29 cellular contexts compared by ENCODE assay signal in genomic region chr5:39560730-39561129, GRCh38.
"Had no signal": no experiment of that assay in that cellular context is flagged by ENCODE, and none has a peak within 500 bp of the region (broad histone marks: within the 10 kb centered on the region; RNA-seq: fewer than 3 reads in every experiment).

No MANE protein-coding gene starts in this region.

- H3K9me3 ChIP-seq: ascending aorta had no signal

- H3K27me3 ChIP-seq: ascending aorta, cardiac muscle cell had no signal

- H3K4me3 ChIP-seq: ascending aorta, cardiac muscle cell had no signal

- ATAC-seq: activated CD4-positive, alpha-beta T cell treated with anti-CD3 and anti-CD28 coated beads for 36 hours; activated CD8-positive, alpha-beta memory T cell treated with anti-CD3 and anti-CD28 coated beads, Interleukin-2, amount 10 ng/mL, durations not matched to agents 7 days and 5 days; activated CD8-positive, alpha-beta T cell treated with anti-CD3 and anti-CD28 coated beads, Interleukin-2, amount 10 ng/mL, durations not matched to agents 7 days and 5 days; activated naive CD8-positive, alpha-beta T cell treated with anti-CD3 and anti-CD28 coated beads, Interleukin-2, amount 50 U/mL, for 24 hours had no signal

- H3K36me3 ChIP-seq: ascending aorta, cardiac muscle cell had no signal

- FAIRE-seq: bronchial epithelial cell had no signal

- H3K4me1 ChIP-seq: ascending aorta had no signal

- DNase-seq: activated B cell treated with CpG ODN at 0.5 μM for 24 hours; activated CD4-positive, alpha-beta memory T cell treated with anti-CD3 and anti-CD28 coated beads, Interleukin-2, amount 10 ng/mL, durations not matched to agents 7 days and 5 days; activated CD4-positive, alpha-beta T cell treated with anti-CD3 and anti-CD28 coated beads for 1 hour; activated CD4-positive, alpha-beta T cell treated with anti-CD3 and anti-CD28 coated beads for 36 hours; activated CD4-positive, alpha-beta T cell treated with anti-CD3 and anti-CD28 coated beads for 48 hours; activated CD4-positive, alpha-beta T cell treated with anti-CD3 and anti-CD28 coated beads, Interleukin-2, amount 10 ng/mL, durations not matched to agents 7 days and 5 days; activated CD4-positive, alpha-beta T cell treated with anti-CD3 and anti-CD28 coated beads, Interleukin-2, amount 50 U/mL, for 48 hours; activated CD8-positive, alpha-beta memory T cell treated with anti-CD3 and anti-CD28 coated beads for 24 hours; activated CD8-positive, alpha-beta memory T cell treated with anti-CD3 and anti-CD28 coated beads, Interleukin-2, amount 10 ng/mL, durations not matched to agents 7 days and 5 days; activated CD8-positive, alpha-beta memory T cell treated with anti-CD3 and anti-CD28 coated beads, Interleukin-2, amount 50 U/mL, for 48 hours; activated CD8-positive, alpha-beta T cell treated with anti-CD3 and anti-CD28 coated beads, Interleukin-2, amount 10 ng/mL, durations not matched to agents 7 days and 5 days; activated effector memory CD4-positive, alpha-beta T cell treated with Interleukin-2 at 50 U/mL for 16 hours; activated gamma-delta T cell; activated naive CD4-positive, alpha-beta T cell treated with anti-CD3 and anti-CD28 coated beads, Interleukin-2, amount 10 ng/mL, durations not matched to agents 7 days and 5 days; activated naive CD4-positive, alpha-beta T cell treated with Interleukin-2 at 50 U/mL for 16 hours; activated naive CD8-positive, alpha-beta T cell treated with anti-CD3 and anti-CD28 coated beads, Interleukin-2, amount 10 ng/mL, durations not matched to agents 7 days and 5 days; activated naive CD8-positive, alpha-beta T cell treated with anti-CD3 and anti-CD28 coated beads, Interleukin-2, amount 50 U/mL, for 24 hours; activated T-cell treated with anti-CD3 and anti-CD28 coated beads, Interleukin-2, amount 50 U/mL, for 24 hours; activated T-cell treated with anti-CD3 and anti-CD28 coated beads, Interleukin-2, amount 50 U/mL, for 48 hours; amygdala; caudate nucleus; cerebellar nuclear complex; T-helper 1 cell; T-helper 2 cell; T-helper 9 cell had no signal

- H3K27ac ChIP-seq: ascending aorta, cardiac muscle cell, VCaP had no signal
